ENCODE assay signal across 11 cellular contexts in genomic region chr15:47505712-47506542, GRCh38.
A peak's percentile ranks its signal among the peaks of the same experiment; 100 is the strongest.
DNase-seq lines count a peak whose midpoint lies in the region; ATAC-seq and TF ChIP-seq lines count a peak whose summit lies in the region.
"Had no signal": no experiment of that assay in that cellular context is flagged by ENCODE, and none has a peak within 500 bp of the region (broad histone marks: within the 10 kb centered on the region; RNA-seq: fewer than 3 reads in every experiment).

No MANE protein-coding gene starts in this region.

- H3K4me1 ChIP-seq in IMR-90 (ENCODE audit: control insufficient read depth, insufficient read depth, low read length) (peaks cover 4% of the 10 kb centered on the region; the same call in 1 of the 2 replicates), sigmoid colon (peaks cover 0 to 10% (median 4%) of the 10 kb centered on the region in 4 donors)

- intact Hi-C loops in IMR-90 (cut with micrococcal nuclease) (no loop called here), sigmoid colon (cut with DNase I) (no loop called here)
- intact Hi-C loops in activated CD8-positive, alpha-beta T cell treated with anti-CD3 and anti-CD28 coated beads for 36 hours (cut with micrococcal nuclease), result no loop called here

- H2BK20ac ChIP-seq in IMR-90 (ENCODE audit: low read depth, low read length), result no peak overlapping the region

- dilution Hi-C loops in IMR-90 (cut with HindIII; ENCODE audit: low sequenced_read_pairs, unreplicated experiment), result no loop called here

- no peak overlapping the region for H3K23ac ChIP-seq in IMR-90 (ENCODE audit: low read depth, low read length)

- no peaks in the 10 kb centered on the region for H3K36me3 Mint-ChIP-seq in neural crest cell (ENCODE audit: low read depth)
- H3K36me3 Mint-ChIP-seq in activated CD8-positive, alpha-beta T cell treated with anti-CD3 and anti-CD28 coated beads for 36 hours (ENCODE audit: low read depth), result no peaks in the 10 kb centered on the region
- H3K36me3 Mint-ChIP-seq: naive B cell had no signal

- BruUV-seq in IMR-90 (replicated peaks; lab: Mats Ljungman, UMichigan), result no TSS peak

- H3K4me3 Mint-ChIP-seq in neural crest cell, result no peak overlapping the region
- no peak overlapping the region for H3K4me3 Mint-ChIP-seq in activated CD8-positive, alpha-beta T cell treated with anti-CD3 and anti-CD28 coated beads for 36 hours

- TF ChIP-seq RAD21 in IMR-90 (IDR thresholded peaks at IDR 0.05; ENCODE audit: low read length), result no peak

- H3K56ac ChIP-seq in IMR-90 (ENCODE audit: extremely low read depth, insufficient read depth, low read length), result no peak overlapping the region

- H3K4me2 ChIP-seq in IMR-90 (ENCODE audit: low read depth, low read length), result no peak overlapping the region; the same call in 1 of the 2 replicates

- no peak overlapping the region for H2AK5ac ChIP-seq in IMR-90 (ENCODE audit: low read depth, low read length)

- H3K4me1 Mint-ChIP-seq in neural crest cell, result peaks cover 7% of the 10 kb centered on the region
- peaks cover 4% of the 10 kb centered on the region for H3K4me1 Mint-ChIP-seq in activated CD8-positive, alpha-beta T cell treated with anti-CD3 and anti-CD28 coated beads for 36 hours (ENCODE audit: low read depth)

- H3K79me1 ChIP-seq in IMR-90 (ENCODE audit: low read depth in 1 of 2, low read length in 2 of 2), result no peaks in the 10 kb centered on the region

- TF ChIP-seq POLR2A in IMR-90 (IDR thresholded peaks at IDR 0.05; ENCODE audit: low read depth, low read length) (no peak), sigmoid colon (IDR thresholded peaks at IDR 0.05) (no peak)

- H3K4ac ChIP-seq in IMR-90 (ENCODE audit: low read depth, low read length), result no peak overlapping the region

- H2BK15ac ChIP-seq in IMR-90 (ENCODE audit: low read depth, low read length), result no peak overlapping the region

- no peak overlapping the region for H4K8ac ChIP-seq in IMR-90 (ENCODE audit: low read depth in 2 of 2, low read length in 2 of 2)

- no peak overlapping the region for H3K14ac ChIP-seq in IMR-90 (replicated peaks; ENCODE audit: low read depth, low read length)

- H4K91ac ChIP-seq in IMR-90 (ENCODE audit: insufficient read depth, low read depth, low read length), result no peak overlapping the region

- no peak for TF ChIP-seq EP300 in sigmoid colon (IDR thresholded peaks at IDR 0.05)

- peak overlapping the region; percentile 38 for H2AFZ ChIP-seq in IMR-90 (replicated peaks; ENCODE audit: low read length, poor library complexity)

- H2BK5ac ChIP-seq in IMR-90 (ENCODE audit: low read depth, low read length, poor library complexity, severe bottlenecking), result no peak overlapping the region

- H3K27me3 ChIP-seq in IMR-90 (ENCODE audit: control insufficient read depth, insufficient read depth, low read length), result no peaks in the 10 kb centered on the region
- H3K27me3 ChIP-seq in sigmoid colon, result no peaks in the 10 kb centered on the region

- H3K9me3 ChIP-seq in IMR-90 (ENCODE audit: control insufficient read depth, insufficient read depth, low read length) (no peaks in the 10 kb centered on the region), sigmoid colon (no peaks in the 10 kb centered on the region)

- no peaks in the 10 kb centered on the region for H3K36me3 ChIP-seq in IMR-90 (ENCODE audit: control insufficient read depth, insufficient read depth, low read length)
- H3K36me3 ChIP-seq in sigmoid colon, result no peaks in the 10 kb centered on the region

- TF ChIP-seq CTCF in IMR-90 (conservative IDR thresholded peaks at IDR 0.05; ENCODE audit: low read depth, low read length) (no peak), neural crest cell (conservative IDR thresholded peaks at IDR 0.05) (no peak), sigmoid colon (IDR thresholded peaks at IDR 0.05) (no peak)
- no peak for TF ChIP-seq CTCF in activated CD8-positive, alpha-beta T cell treated with anti-CD3 and anti-CD28 coated beads for 36 hours (IDR thresholded peaks at IDR 0.05)

- H3K4me3 ChIP-seq in IMR-90 (ENCODE audit: insufficient read depth, low read depth, low read length), result no peak overlapping the region
- H3K4me3 ChIP-seq in sigmoid colon, result no peak overlapping the region

- H3K27ac Mint-ChIP-seq in neural crest cell (ENCODE audit: unreplicated experiment), result peak overlapping the region; percentile 8
- H3K27ac Mint-ChIP-seq in activated CD8-positive, alpha-beta T cell treated with anti-CD3 and anti-CD28 coated beads for 36 hours, result no peak overlapping the region

- H3K27ac ChIP-seq in IMR-90 (ENCODE audit: insufficient read depth, low read length), result no peak overlapping the region
- no peak overlapping the region for H3K27ac ChIP-seq in sigmoid colon

- no peak for ATAC-seq in IMR-90 (ENCODE audit: low read depth)
- ATAC-seq in HG02840 (IDR thresholded peaks at IDR 0.05; ENCODE audit: low FRiP score, unreplicated experiment), result no peak
- no peak for ATAC-seq in activated CD8-positive, alpha-beta T cell treated with anti-CD3 and anti-CD28 coated beads for 36 hours
- ATAC-seq: HCT116 had no signal

- POLR2A ChIA-PET in IMR-90 (lab: Charles Lee; ENCODE audit: unreplicated experiment), result no interaction called here
- POLR2A ChIA-PET in activated CD8-positive, alpha-beta T cell treated with anti-CD3 and anti-CD28 coated beads for 36 hours (lab: Charles Lee), result no interaction called here

- CTCF ChIA-PET in IMR-90 (lab: Yijun Ruan, JAX), result interaction anchor here (1.1 kb wide), 1 partner anchor 9 kb away, joined by 3 read pairs; no protein-coding TSS in a partner anchor
- CTCF ChIA-PET in activated CD8-positive, alpha-beta T cell treated with anti-CD3 and anti-CD28 coated beads for 36 hours (lab: Charles Lee), result no interaction called here

- no peak overlapping the region; the same call in 1 of the 2 replicates for H4K5ac ChIP-seq in IMR-90 (ENCODE audit: low read depth, low read length)

- no peaks in the 10 kb centered on the region for H3K9me1 ChIP-seq in IMR-90 (ENCODE audit: insufficient read depth, low read length)

- no peaks in the 10 kb centered on the region for H3K27me3 Mint-ChIP-seq in neural crest cell (ENCODE audit: low read depth)
- H3K27me3 Mint-ChIP-seq in activated CD8-positive, alpha-beta T cell treated with anti-CD3 and anti-CD28 coated beads for 36 hours, result peaks cover 2% of the 10 kb centered on the region
- H3K27me3 Mint-ChIP-seq: naive B cell had no signal

- peaks cover 3% of the 10 kb centered on the region for H3K9me3 Mint-ChIP-seq in neural crest cell
- H3K9me3 Mint-ChIP-seq in activated CD8-positive, alpha-beta T cell treated with anti-CD3 and anti-CD28 coated beads for 36 hours, result no peaks in the 10 kb centered on the region

- no peak overlapping the region for H2BK120ac ChIP-seq in IMR-90 (ENCODE audit: low read depth, low read length)

- in situ Hi-C loops in IMR-90 (cut with MboI; ENCODE audit: low sequenced_read_pairs), result no loop called here

- DNase-seq in IMR-90 (peak; percentile 74), NCI-H524 (lab: John Stamatoyannopoulos, UW) (peak; percentile 91 to 95), dermis blood vessel endothelial cell (peak; percentile 39), neural crest cell (ENCODE audit: low read depth, low spot score) (no peak), sigmoid colon (no peak)
- no peak for DNase-seq in activated CD8-positive, alpha-beta T cell treated with anti-CD3 and anti-CD28 coated beads for 36 hours
- DNase-seq: naive B cell, NCI-H2107, T-helper 1 cell had no signal

- H3K9ac ChIP-seq in IMR-90 (ENCODE audit: low read depth, low read length), result no peak overlapping the region

- no peaks in the 10 kb centered on the region for H4K20me1 ChIP-seq in IMR-90 (ENCODE audit: insufficient read depth, low read length)

- no peak overlapping the region for H2AK9ac ChIP-seq in IMR-90 (replicated peaks; ENCODE audit: low read depth, low read length, poor library complexity)

- no peak overlapping the region for H3K18ac ChIP-seq in IMR-90 (ENCODE audit: low read depth, low read length)

- 83% methylated on average over 3 of the region's 10 CpGs; no CpG with 5 or more reads in 1 of the 2 experiments for WGBS in IMR-90 (ENCODE audit: extremely low coverage in 2 of 2, insufficient read length in 1 of 2), 2 experiments
- WGBS in sigmoid colon, 2 donors, result 62 to 73% methylated on average over 10 of the region's 10 CpGs

TF ChIP-seq in IMR-90, 13 proteins besides CTCF, POLR2A, EP300 and RAD21:
- TF ChIP-seq NFE2L2 (IDR thresholded peaks at IDR 0.05; ENCODE audit: low read depth, low read length), result no peak
- no peak for TF ChIP-seq RCOR1 (IDR thresholded peaks at IDR 0.05; ENCODE audit: insufficient replicate concordance, low read length)
- TF ChIP-seq CEBPB (IDR thresholded peaks at IDR 0.05; ENCODE audit: low read depth, low read length), result no peak
- TF ChIP-seq SMC3 (IDR thresholded peaks at IDR 0.05; ENCODE audit: low read depth, low read length), result no peak
- TF ChIP-seq CHD1 (IDR thresholded peaks at IDR 0.05; ENCODE audit: low read depth, low read length), result no peak
- no peak for TF ChIP-seq MXI1 (IDR thresholded peaks at IDR 0.05; ENCODE audit: borderline replicate concordance, low read depth, low read length)
- no peak for TF ChIP-seq RFX5 (IDR thresholded peaks at IDR 0.05; ENCODE audit: low read depth, low read length)
- TF ChIP-seq, protein P1, sequence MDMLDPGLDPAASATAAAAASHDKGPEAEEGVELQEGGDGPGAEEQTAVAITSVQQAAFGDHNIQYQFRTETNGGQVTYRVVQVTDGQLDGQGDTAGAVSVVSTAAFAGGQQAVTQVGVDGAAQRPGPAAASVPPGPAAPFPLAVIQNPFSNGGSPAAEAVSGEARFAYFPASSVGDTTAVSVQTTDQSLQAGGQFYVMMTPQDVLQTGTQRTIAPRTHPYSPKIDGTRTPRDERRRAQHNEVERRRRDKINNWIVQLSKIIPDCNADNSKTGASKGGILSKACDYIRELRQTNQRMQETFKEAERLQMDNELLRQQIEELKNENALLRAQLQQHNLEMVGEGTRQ (IDR thresholded peaks at IDR 0.05; ENCODE audit: low read depth, low read length), result no peak
- TF ChIP-seq FOS (IDR thresholded peaks at IDR 0.05; ENCODE audit: low read depth, low read length), result no peak
- no peak for TF ChIP-seq BHLHE40 (IDR thresholded peaks at IDR 0.05; ENCODE audit: low read depth, low read length)
- TF ChIP-seq MAZ (IDR thresholded peaks at IDR 0.05; ENCODE audit: borderline replicate concordance, low read depth, low read length), result no peak
- no peak for TF ChIP-seq ELK1 (IDR thresholded peaks at IDR 0.05; ENCODE audit: borderline replicate concordance, low read depth, low read length)
- no peak for TF ChIP-seq MAFK (IDR thresholded peaks at IDR 0.05; ENCODE audit: low read depth, low read length)

Comparison
In these comparisons a context has a peak if more than half of its experiments do, and no peak if none do; other contexts are left out.
1. DNase-seq: peak in IMR-90 (single experiment), NCI-H524 (2 of 2) and dermis blood vessel endothelial cell (single experiment); none in neural crest cell (single experiment), sigmoid colon (single experiment) and activated CD8-positive, alpha-beta T cell treated with anti-CD3 and anti-CD28 coated beads for 36 hours (single experiment).